Comparison of ENCODE assay signal across 11 cellular contexts in the genomic region with DNA sequence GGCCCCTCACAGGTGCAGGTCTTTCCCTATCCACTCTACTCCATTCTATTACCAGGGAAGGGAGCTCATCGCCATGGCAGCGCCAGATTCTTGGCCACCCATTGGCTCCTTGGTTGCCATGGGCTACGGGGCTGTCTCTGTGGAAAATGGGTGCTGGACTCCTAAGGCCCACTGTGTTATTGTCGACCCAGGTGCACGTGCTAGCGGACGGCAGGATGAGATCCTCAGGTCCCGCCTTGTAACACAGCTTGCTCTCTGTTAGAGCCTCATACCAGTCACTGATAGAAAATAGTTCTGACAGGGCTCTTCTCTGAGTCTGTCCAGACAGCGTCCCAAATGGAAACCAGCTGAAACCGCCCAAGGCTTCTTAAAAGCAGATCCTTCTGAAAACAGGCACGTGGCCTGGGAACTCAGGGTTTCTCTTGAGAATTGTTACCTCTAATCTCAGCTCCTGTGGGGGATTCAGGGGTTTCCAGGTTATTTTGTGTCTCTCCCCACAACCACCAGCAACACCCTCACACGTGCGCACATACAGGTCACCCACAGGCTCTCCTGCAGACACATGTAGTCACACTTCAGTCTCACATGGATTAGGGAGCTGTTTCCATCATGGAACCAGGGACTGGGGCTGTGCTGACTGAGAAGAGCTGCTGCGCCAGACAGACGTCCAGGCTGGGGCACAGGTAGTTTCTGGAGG.
DNase-seq lines count a peak whose midpoint lies in the region; ATAC-seq lines count a peak whose summit lies in the region.
"Had no signal": no experiment of that assay in that cellular context is flagged by ENCODE, and none has a peak within 500 bp of the region (broad histone marks: within the 10 kb centered on the region; RNA-seq: fewer than 3 reads in every experiment).

No MANE protein-coding gene starts in this region.

- H3K9me3 ChIP-seq in HAP-1 (no peaks in the 10 kb centered on the region), muscle layer of colon (ENCODE audit: low read length) (no peaks in the 10 kb centered on the region)

- in situ Hi-C loops in HAP-1 (cut with MboI; ENCODE audit: low sequenced_read_pairs), result no loop called here

- peak overlapping the region; percentile 64 for H3K27ac ChIP-seq in angular gyrus (ENCODE audit: low read depth, low read length)
- H3K27ac ChIP-seq in muscle layer of colon (ENCODE audit: low read depth, low read length), result no peak overlapping the region
- H3K27ac ChIP-seq: foreskin keratinocyte had no signal

- H3K27me3 ChIP-seq in HAP-1 (ENCODE audit: low read depth) (no peaks in the 10 kb centered on the region), muscle layer of colon (ENCODE audit: control insufficient read depth in 1 of 2, insufficient read depth in 2 of 2, low read length in 2 of 2) (no peaks in the 10 kb centered on the region)

- peak overlapping the region; percentile 67 for H3K4me3 ChIP-seq in HAP-1
- peak overlapping the region; percentile 2 to 69 for H3K4me3 ChIP-seq in muscle layer of colon (ENCODE audit: low read depth in 1 of 2, low read length in 2 of 2)

- peak; percentile 36 for DNase-seq in AG20443 (ENCODE audit: low spot score)
- DNase-seq in HAP-1 (ENCODE audit: low spot score in 2 of 2), result peak; percentile 58 to 84
- no peak for DNase-seq in activated naive CD4-positive, alpha-beta T cell treated with anti-CD3 and anti-CD28 coated beads, Interleukin-2, amount 50 U/mL, for 16 hours
- no peak for DNase-seq in activated CD4-positive, alpha-beta T cell treated with anti-CD3 and anti-CD28 coated beads, Interleukin-2, amount 50 U/mL, for 1 hour
- DNase-seq in CD1c-positive myeloid dendritic cell (ENCODE audit: extremely low spot score), result no peak
- DNase-seq: foreskin keratinocyte; stimulated activated CD4-positive, alpha-beta T cell treated with anti-CD3 and anti-CD28 coated beads, Interleukin-4, amount 100 ng/mL, for 4 hours had no signal

- H3K9ac ChIP-seq in muscle layer of colon (ENCODE audit: low read length), result no peak overlapping the region

- H3K36me3 ChIP-seq in HAP-1 (replicated peaks) (peaks cover 5% of the 10 kb centered on the region; the same call in 1 of the 2 replicates), muscle layer of colon (ENCODE audit: insufficient read depth, low read length) (no peaks in the 10 kb centered on the region)

- H3K4me1 ChIP-seq in HAP-1 (peaks cover 19% of the 10 kb centered on the region), muscle layer of colon (ENCODE audit: insufficient read depth, low read length) (peaks cover 19% of the 10 kb centered on the region)
- H3K4me1 ChIP-seq: foreskin keratinocyte had no signal

- ATAC-seq in GM21367 (IDR thresholded peaks at IDR 0.05; ENCODE audit: unreplicated experiment), result no peak
- ATAC-seq: activated CD4-positive, CD25-positive, alpha-beta regulatory T cell treated with anti-CD3 and anti-CD28 coated beads, Interleukin-2, amount 50 U/mL, for 24 hours had no signal

Comparison
In these comparisons a context has a peak if more than half of its experiments do, and no peak if none do; other contexts are left out.
1. DNase-seq: peak in AG20443 (single experiment) and HAP-1 (2 of 2); none in activated naive CD4-positive, alpha-beta T cell treated with anti-CD3 and anti-CD28 coated beads, Interleukin-2, amount 50 U/mL, for 16 hours (single experiment), activated CD4-positive, alpha-beta T cell treated with anti-CD3 and anti-CD28 coated beads, Interleukin-2, amount 50 U/mL, for 1 hour (single experiment) and CD1c-positive myeloid dendritic cell (single experiment).